Comparison of ENCODE assay signal across 10 cellular contexts in genomic region chr10:80474920-80475319, GRCh38. TPM values are rescaled to one million over a fixed set of nuclear protein-coding genes. Genes with fewer than 3 reads are reported as not detected.
DNase-seq lines count a peak whose midpoint lies in the region; ATAC-seq and TF ChIP-seq lines count a peak whose summit lies in the region.
"Had no signal": no experiment of that assay in that cellular context is flagged by ENCODE, and none has a peak within 500 bp of the region (broad histone marks: within the 10 kb centered on the region; RNA-seq: fewer than 3 reads in every experiment).

No MANE protein-coding gene starts in this region.

- DNase-seq in HFFc6 (no peak), left cardiac atrium (no peak), GM10248 (ENCODE audit: extremely low spot score) (no peak), SKM-1 (lab: John Stamatoyannopoulos, UW; ENCODE audit: unreplicated experiment) (no peak)
- DNase-seq in activated naive CD8-positive, alpha-beta T cell treated with anti-CD3 and anti-CD28 coated beads for 36 hours = no peak
- DNase-seq: DMS 273 treated with DMSO at 0.1 percent for 48 hours, kidney glomerular epithelial cell, NCI-H510A treated with DMSO at 0.1 percent for 48 hours had no signal

- H3K9me3 Mint-ChIP-seq in HFFc6 = peaks cover 16% of the 10 kb centered on the region
- H3K9me3 Mint-ChIP-seq in activated naive CD8-positive, alpha-beta T cell treated with anti-CD3 and anti-CD28 coated beads for 36 hours = peaks cover 13% of the 10 kb centered on the region
- peaks cover 6% of the 10 kb centered on the region for H3K9me3 Mint-ChIP-seq in stimulated activated memory B cell treated with anti-CD40 and anti-IgM and Interleukin-4, amounts not matched to agents 10 μg/mL and 1 μg/mL and 100 μg/mL, for 72 hours

- no peak overlapping the region; the same call in 1 of the 2 replicates for H3K4me3 Mint-ChIP-seq in HFFc6
- H3K4me3 Mint-ChIP-seq in activated naive CD8-positive, alpha-beta T cell treated with anti-CD3 and anti-CD28 coated beads for 36 hours = no peak overlapping the region
- H3K4me3 Mint-ChIP-seq in stimulated activated memory B cell treated with anti-CD40 and anti-IgM and Interleukin-4, amounts not matched to agents 10 μg/mL and 1 μg/mL and 100 μg/mL, for 72 hours = no peak overlapping the region

- peaks cover 64% of the 10 kb centered on the region for H3K4me1 Mint-ChIP-seq in HFFc6 (ENCODE audit: low read depth)
- peaks cover 75% of the 10 kb centered on the region for H3K4me1 Mint-ChIP-seq in activated naive CD8-positive, alpha-beta T cell treated with anti-CD3 and anti-CD28 coated beads for 36 hours
- H3K4me1 Mint-ChIP-seq in stimulated activated memory B cell treated with anti-CD40 and anti-IgM and Interleukin-4, amounts not matched to agents 10 μg/mL and 1 μg/mL and 100 μg/mL, for 72 hours = peaks cover 53% of the 10 kb centered on the region

- H3K27ac Mint-ChIP-seq in HFFc6 = peak overlapping the region; percentile 77
- H3K27ac Mint-ChIP-seq in activated naive CD8-positive, alpha-beta T cell treated with anti-CD3 and anti-CD28 coated beads for 36 hours = peak overlapping the region; percentile 95
- H3K27ac Mint-ChIP-seq in stimulated activated memory B cell treated with anti-CD40 and anti-IgM and Interleukin-4, amounts not matched to agents 10 μg/mL and 1 μg/mL and 100 μg/mL, for 72 hours = peak overlapping the region; percentile 94

- TF ChIP-seq CTCF in HFFc6 (IDR thresholded peaks at IDR 0.05) (no peak), GM10248 (IDR thresholded peaks at IDR 0.05; ENCODE audit: control extremely low read depth, extremely low read depth, low read depth, missing control alignments) (no peak)

- CTCF ChIA-PET in GM10248 (lab: Yijun Ruan, JAX) = interaction anchor here (0.9 to 50.4 kb wide), 8 partner anchors 12 to 188 kb away, joined by 3 to 1060 read pairs (median 5); no protein-coding TSS in a partner anchor

- peak; percentile 14 to 22 for ATAC-seq in left cardiac atrium
- ATAC-seq in stimulated activated memory B cell treated with anti-CD40 and anti-IgM and Interleukin-4, amounts not matched to agents 10 μg/mL and 1 μg/mL and 100 μg/mL, for 72 hours = no peak
- ATAC-seq in HG02642 (IDR thresholded peaks at IDR 0.05; ENCODE audit: poor library complexity, unreplicated experiment) = no peak

- POLR2A ChIA-PET in GM10248 (lab: Yijun Ruan, JAX) = interaction anchor here (0.6 kb wide), 2 partner anchors 27 to 30 kb away, joined by 3 read pairs; no protein-coding TSS in a partner anchor

- peaks cover 3% of the 10 kb centered on the region for H3K27me3 Mint-ChIP-seq in HFFc6 (ENCODE audit: insufficient read depth)
- no peaks in the 10 kb centered on the region for H3K27me3 Mint-ChIP-seq in activated naive CD8-positive, alpha-beta T cell treated with anti-CD3 and anti-CD28 coated beads for 36 hours
- no peaks in the 10 kb centered on the region for H3K27me3 Mint-ChIP-seq in stimulated activated memory B cell treated with anti-CD40 and anti-IgM and Interleukin-4, amounts not matched to agents 10 μg/mL and 1 μg/mL and 100 μg/mL, for 72 hours

- H3K36me3 Mint-ChIP-seq in HFFc6 (ENCODE audit: low read depth) = peaks cover 33% of the 10 kb centered on the region
- peaks cover 67% of the 10 kb centered on the region for H3K36me3 Mint-ChIP-seq in activated naive CD8-positive, alpha-beta T cell treated with anti-CD3 and anti-CD28 coated beads for 36 hours
- H3K36me3 Mint-ChIP-seq in stimulated activated memory B cell treated with anti-CD40 and anti-IgM and Interleukin-4, amounts not matched to agents 10 μg/mL and 1 μg/mL and 100 μg/mL, for 72 hours = peaks cover 26% of the 10 kb centered on the region

- intact Hi-C loops in left cardiac atrium (cut with DNase I) = no loop called here

RNA-seq across cellular contexts. Expression of gene TSPAN14, which starts 20.8 kb away (rescaled TPM):
- total RNA-seq in HFFc6 (2021; fragmentation: NEBNext Ultra II Directional; extraction: Animal tissue kit (Norgen Biotek cat#: 25700)) = 10 to 100 TPM; 72.9 to 96.2 (median 84.5) TPM
- total RNA-seq in activated naive CD8-positive, alpha-beta T cell treated with anti-CD3 and anti-CD28 coated beads for 36 hours = 10 to 100 TPM; 39.6 to 40.4 TPM
- 10 to 100 TPM; 44.3 to 51.0 TPM for total RNA-seq in left cardiac atrium

Comparison
In these comparisons a context has a peak if more than half of its experiments do, and no peak if none do; other contexts are left out.
1. ATAC-seq: peak in left cardiac atrium (2 of 2); none in stimulated activated memory B cell treated with anti-CD40 and anti-IgM and Interleukin-4, amounts not matched to agents 10 μg/mL and 1 μg/mL and 100 μg/mL, for 72 hours (single experiment) and HG02642 (single experiment).
2. Peak in every context shown above with its lines, with median percentiles within 50 percentile points of each other: H3K27ac Mint-ChIP-seq.